Comparison of ENCODE assay signal across 23 cellular contexts in genomic region chr3:179513867-179514266, GRCh38.
"Had no signal": no experiment of that assay in that cellular context is flagged by ENCODE, and none has a peak within 500 bp of the region (broad histone marks: within the 10 kb centered on the region; RNA-seq: fewer than 3 reads in every experiment).

No MANE protein-coding gene starts in this region.

- H3K27me3 Mint-ChIP-seq: activated naive CD8-positive, alpha-beta T cell treated with anti-CD3 and anti-CD28 coated beads for 36 hours; dendritic cell treated with granulocyte-macrophage colony-stimulating factor and Interleukin-4, amounts not matched to agents 40 ng/mL and 50 ng/mL, for 4 days; stimulated activated memory B cell treated with anti-CD40 and anti-IgM and Interleukin-4, amounts not matched to agents 10 μg/mL and 1 μg/mL and 100 μg/mL, for 72 hours had no signal

- H3K36me3 Mint-ChIP-seq: activated naive CD8-positive, alpha-beta T cell treated with anti-CD3 and anti-CD28 coated beads for 36 hours; brain; mesothelial cell of epicardium; type B pancreatic cell had no signal

- H3K4me3 Mint-ChIP-seq: activated B cell treated with CpG ODN at 0.5 μM for 24 hours; activated CD4-positive, alpha-beta memory T cell treated with anti-CD3 and anti-CD28 coated beads for 36 hours; activated naive CD8-positive, alpha-beta T cell treated with anti-CD3 and anti-CD28 coated beads for 36 hours; activated T-helper 1 cell treated with anti-CD3 and anti-CD28 coated beads, Interleukin-12 subunit alpha, Interleukin-12 subunit beta, Interleukin-2, Interleukin-4 antibody, amounts not matched to agents 30 ng/mL and 10 ng/mL and 1 ng/mL, durations not matched to agents 14 hours and 24 hours and 36 hours; brain; dendritic cell treated with granulocyte-macrophage colony-stimulating factor and Interleukin-4, amounts not matched to agents 40 ng/mL and 50 ng/mL, for 4 days; mesothelial cell of epicardium; nephron; stimulated activated memory B cell treated with anti-CD40 and anti-IgM and Interleukin-4, amounts not matched to agents 10 μg/mL and 1 μg/mL and 100 μg/mL, for 72 hours; type B pancreatic cell had no signal

- H3K4me3 ChIP-seq: lung, testis had no signal

- DNase-seq: activated B cell treated with CpG ODN at 0.5 μM for 24 hours; activated CD4-positive, alpha-beta memory T cell treated with anti-CD3 and anti-CD28 coated beads for 36 hours; activated CD4-positive, alpha-beta T cell treated with anti-CD3 and anti-CD28 coated beads for 4 hours; activated naive CD8-positive, alpha-beta T cell treated with anti-CD3 and anti-CD28 coated beads for 36 hours; activated T-cell treated with anti-CD3 and anti-CD28 coated beads for 4 hours; cerebellar nuclear complex; effector memory CD4-positive, alpha-beta T cell; foreskin melanocyte; glutamatergic neuron; hypothalamus; nucleus accumbens; stimulated activated CD4-positive, alpha-beta T cell treated with anti-CD3 and anti-CD28 coated beads, Interleukin-4, amount 100 ng/mL, for 24 hours; testis had no signal

- H3K9me3 Mint-ChIP-seq: brain had no signal

- H3K27me3 ChIP-seq: testis had no signal

- H3K27ac Mint-ChIP-seq: activated B cell treated with CpG ODN at 0.5 μM for 24 hours; activated CD4-positive, alpha-beta memory T cell treated with anti-CD3 and anti-CD28 coated beads for 36 hours; activated naive CD8-positive, alpha-beta T cell treated with anti-CD3 and anti-CD28 coated beads for 36 hours; activated T-helper 1 cell treated with anti-CD3 and anti-CD28 coated beads, Interleukin-12 subunit alpha, Interleukin-12 subunit beta, Interleukin-2, Interleukin-4 antibody, amounts not matched to agents 30 ng/mL and 10 ng/mL and 1 ng/mL, durations not matched to agents 14 hours and 24 hours and 36 hours; dendritic cell treated with granulocyte-macrophage colony-stimulating factor and Interleukin-4, amounts not matched to agents 40 ng/mL and 50 ng/mL, for 4 days; mesothelial cell of epicardium; nephron; stimulated activated memory B cell treated with anti-CD40 and anti-IgM and Interleukin-4, amounts not matched to agents 10 μg/mL and 1 μg/mL and 100 μg/mL, for 72 hours; type B pancreatic cell had no signal

- H3K9me3 ChIP-seq: testis had no signal

- H3K4me1 Mint-ChIP-seq: activated B cell treated with CpG ODN at 0.5 μM for 24 hours; activated naive CD8-positive, alpha-beta T cell treated with anti-CD3 and anti-CD28 coated beads for 36 hours; mesothelial cell of epicardium; stimulated activated memory B cell treated with anti-CD40 and anti-IgM and Interleukin-4, amounts not matched to agents 10 μg/mL and 1 μg/mL and 100 μg/mL, for 72 hours had no signal

- ATAC-seq: left lobe of liver; sciatic nerve; stimulated activated memory B cell treated with anti-CD40 and anti-IgM and Interleukin-4, amounts not matched to agents 10 μg/mL and 1 μg/mL and 100 μg/mL, for 72 hours had no signal

- H3K4me1 ChIP-seq: testis had no signal

- H3K27ac ChIP-seq: testis had no signal
